1 cellular context compared by ENCODE assay signal in genomic region chr7:105760549-105761447, GRCh38.
TF ChIP-seq lines count a peak whose summit lies in the region.

No MANE protein-coding gene starts in this region.

TF ChIP-seq in H1, 55 proteins besides CTCF, POLR2A, EP300 and RAD21 (continued from another document):
- TF ChIP-seq ATF3 (IDR thresholded peaks at IDR 0.05; ENCODE audit: insufficient read depth, low read depth, low read length) = no peak
- no peak for TF ChIP-seq TBP (IDR thresholded peaks at IDR 0.05; ENCODE audit: low read depth, low read length)
